Comparison of ENCODE assay signal across 18 cellular contexts in the genomic region with DNA sequence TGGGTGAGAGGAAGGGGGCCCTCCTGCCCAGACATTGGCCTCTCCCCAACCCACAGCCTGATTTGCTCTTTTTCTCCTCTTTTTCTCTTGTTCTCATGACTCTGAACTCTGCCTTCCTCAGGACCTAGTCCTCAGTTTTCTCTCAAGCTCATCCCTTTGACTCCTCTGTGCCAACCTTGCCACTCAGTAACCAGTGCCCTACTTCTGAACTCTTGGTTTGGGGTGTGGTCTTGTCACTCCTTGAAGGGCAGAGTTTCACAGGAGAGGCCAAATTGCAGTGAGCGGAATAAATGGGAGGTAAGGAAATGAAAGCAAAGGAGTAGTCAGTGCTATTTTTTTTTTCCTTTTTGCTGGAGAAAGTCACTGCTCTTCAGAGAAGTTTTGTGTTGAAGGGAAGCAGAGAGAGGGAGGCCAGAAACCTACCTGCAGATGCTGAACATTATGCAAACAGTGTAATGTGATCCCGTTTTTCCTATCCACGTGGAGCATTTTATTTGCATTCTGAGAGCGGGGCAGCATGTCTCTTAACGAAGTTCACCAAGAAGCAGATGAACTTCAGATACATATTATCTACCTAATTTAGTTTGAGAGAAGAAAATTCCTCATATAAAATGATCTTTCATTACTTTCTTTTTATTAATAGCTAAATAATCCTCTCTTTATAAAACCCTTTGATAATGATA. TPM values are rescaled to one million over a fixed set of nuclear protein-coding genes. Genes with fewer than 3 reads are reported as not detected.
A peak's percentile ranks its signal among the peaks of the same experiment; 100 is the strongest.
DNase-seq lines count a peak whose midpoint lies in the region; ATAC-seq, FAIRE-seq and TF ChIP-seq lines count a peak whose summit lies in the region.
"Had no signal": no experiment of that assay in that cellular context is flagged by ENCODE, and none has a peak within 500 bp of the region (broad histone marks: within the 10 kb centered on the region; RNA-seq: fewer than 3 reads in every experiment).

No MANE protein-coding gene starts in this region.

- no peak overlapping the region for H3K9ac ChIP-seq in H1 (replicated peaks in 1 of 4; ENCODE audit: extremely low read depth in 1 of 4, low read depth in 3 of 4, low read length in 3 of 4)

- H3K36me3 Mint-ChIP-seq in CD4-positive, alpha-beta memory T cell, result no peaks in the 10 kb centered on the region

- intact Hi-C loops in CD4-positive, alpha-beta memory T cell (cut with micrococcal nuclease), result no loop called here
- intact Hi-C loops in tibial artery (cut with DNase I; ENCODE audit: low total_unique reads), result loop anchor here (10.0 kb wide), 1 partner anchor 166 kb away; no protein-coding TSS in a partner anchor

- no peak overlapping the region for H2AK5ac ChIP-seq in H1 (ENCODE audit: low read depth, low read length)

- H3K36me3 ChIP-seq in H1 (ENCODE audit: control insufficient read depth in 2 of 4, insufficient read depth in 4 of 4, low read length in 3 of 4) (no peaks in the 10 kb centered on the region), tibial artery (no peaks in the 10 kb centered on the region)
- no peaks in the 10 kb centered on the region for H3K36me3 ChIP-seq in CD4-positive, alpha-beta memory T cell (ENCODE audit: insufficient read depth, low read length)
- H3K36me3 ChIP-seq: vagina had no signal

- peaks cover 0 to 5% (median 4%) of the 10 kb centered on the region in 4 donors for H3K4me1 Mint-ChIP-seq in CD4-positive, alpha-beta memory T cell

- H3K4ac ChIP-seq in H1 (replicated peaks; ENCODE audit: insufficient read length, low read depth, low read length), result no peak overlapping the region

- no peak overlapping the region for H3K4me3 ChIP-seq in LNCaP clone FGC (ENCODE audit: low read depth, low read length)
- no peak overlapping the region for H3K4me3 ChIP-seq in H1 (ENCODE audit: extremely low read depth in 1 of 4, insufficient read depth in 2 of 4, low read depth in 3 of 4, low read length in 4 of 4)
- H3K4me3 ChIP-seq in CD4-positive, alpha-beta memory T cell (ENCODE audit: low read length in 2 of 2), result no peak overlapping the region
- H3K4me3 ChIP-seq in tibial artery, result no peak overlapping the region
- H3K4me3 ChIP-seq: vagina had no signal

- TF ChIP-seq CTCF in LNCaP clone FGC (IDR thresholded peaks at IDR 0.05; ENCODE audit: control insufficient read depth, extremely low read depth, insufficient read depth), result no peak
- TF ChIP-seq CTCF in H1 (IDR thresholded peaks at IDR 0.05; ENCODE audit: control extremely low read depth in 1 of 3, insufficient read depth in 1 of 3, low read depth in 1 of 3, low read length in 3 of 3), result no peak
- no peak for TF ChIP-seq CTCF in tibial artery (IDR thresholded peaks at IDR 0.05)

- no peak overlapping the region for H3K27ac Mint-ChIP-seq in CD4-positive, alpha-beta memory T cell

- H3K4me2 ChIP-seq in H1 (ENCODE audit: insufficient read depth in 1 of 2, low read depth in 2 of 2, low read length in 2 of 2), result peak overlapping the region; percentile 11 to 53; a peak in 2 of 4 replicates

- no peak overlapping the region for H4K5ac ChIP-seq in H1 (ENCODE audit: insufficient read length, low read depth, low read length)

- no peak overlapping the region for H2BK12ac ChIP-seq in H1 (ENCODE audit: low read depth, low read length)

- no peak overlapping the region for H3K4me3 Mint-ChIP-seq in CD4-positive, alpha-beta memory T cell
- H3K4me3 Mint-ChIP-seq: nephron had no signal

- no peak for TF ChIP-seq EP300 in H1 (IDR thresholded peaks at IDR 0.05; ENCODE audit: borderline replicate concordance in 1 of 2, low read depth in 2 of 2, low read length in 2 of 2)

- WGBS in H1 (ENCODE audit: extremely low coverage in 1 of 2, insufficient coverage in 1 of 2, insufficient read length in 1 of 2, insufficient replicate concordance in 2 of 2, low coverage in 1 of 2, low lambda C conversion rate in 2 of 2, missing lambda C conversion rate in 1 of 2), 2 experiments, result 45% methylated on average over 5 of the region's 5 CpGs; no CpG with 5 or more reads in 1 of the 2 experiments

- H4K8ac ChIP-seq in H1 (ENCODE audit: extremely low read depth, insufficient read depth, low read length), result no peak overlapping the region

- TF ChIP-seq RAD21 in H1 (IDR thresholded peaks at IDR 0.05 in 1 of 2, conservative IDR thresholded peaks at IDR 0.05 in 1 of 2; ENCODE audit: low read depth in 2 of 2, low read length in 2 of 2), result no peak

- H3K23me2 ChIP-seq in H1 (ENCODE audit: low read depth, low read length), result no peaks in the 10 kb centered on the region; the same call in 1 of the 2 replicates

- peak overlapping the region; percentile 61 for H2AFZ ChIP-seq in H1 (ENCODE audit: low read length)

- H3K27me3 Mint-ChIP-seq in CD4-positive, alpha-beta memory T cell, result peaks cover 9 to 19% of the 10 kb centered on the region in 2 donors

- CTCF ChIA-PET in H1 (lab: Charles Lee; ENCODE audit: partially characterized antibody), result interaction anchor here (0.7 to 0.8 kb wide), 2 partner anchors 488 to 513 kb away, joined by 3 read pairs; no protein-coding TSS in a partner anchor
- CTCF ChIA-PET in CD4-positive, alpha-beta memory T cell (lab: Charles Lee; ENCODE audit: partially characterized antibody), result no interaction called here

- H3K14ac ChIP-seq in H1 (ENCODE audit: insufficient read length), result no peak overlapping the region

- POLR2A ChIA-PET in H1 (lab: Charles Lee; ENCODE audit: partially characterized antibody), result no interaction called here
- POLR2A ChIA-PET in CD4-positive, alpha-beta memory T cell (lab: Charles Lee; ENCODE audit: partially characterized antibody), result no interaction called here

- H3K27me3 ChIP-seq in H1 (replicated peaks in 1 of 4; ENCODE audit: control insufficient read depth in 3 of 4, extremely low read depth in 1 of 4, insufficient read depth in 3 of 4, low read length in 3 of 4), result no peaks in the 10 kb centered on the region
- H3K27me3 ChIP-seq in CD4-positive, alpha-beta memory T cell (ENCODE audit: insufficient read depth, low read length), result no peaks in the 10 kb centered on the region
- no peaks in the 10 kb centered on the region for H3K27me3 ChIP-seq in tibial artery
- H3K27me3 ChIP-seq: vagina had no signal

- H3K9me3 ChIP-seq in H1 (ENCODE audit: insufficient read depth in 2 of 2, low read depth in 1 of 2, low read length in 1 of 2) (no peaks in the 10 kb centered on the region), tibial artery (no peaks in the 10 kb centered on the region)
- H3K9me3 ChIP-seq in CD4-positive, alpha-beta memory T cell (ENCODE audit: control insufficient read depth in 1 of 2, low read length in 2 of 2), result no peaks in the 10 kb centered on the region
- H3K9me3 ChIP-seq: vagina had no signal

- H3K27ac ChIP-seq in H1 (ENCODE audit: low read depth, low read length) (no peak overlapping the region), tibial artery (no peak overlapping the region)
- H3K27ac ChIP-seq in CD4-positive, alpha-beta memory T cell (ENCODE audit: low read depth, low read length), result no peak overlapping the region
- H3K27ac ChIP-seq: foreskin keratinocyte, vagina had no signal

- FAIRE-seq in H1 (lab: Jason Lieb, UNC), result no peak
- FAIRE-seq: endometrium had no signal

- H2BK120ac ChIP-seq in H1 (replicated peaks; ENCODE audit: low read depth, low read length), result no peak overlapping the region

- TF ChIP-seq POLR2A in H1 (IDR thresholded peaks at IDR 0.05; ENCODE audit: control extremely low read depth in 1 of 2, low read depth in 2 of 2, low read length in 2 of 2), result no peak

- H3K18ac ChIP-seq in H1 (ENCODE audit: extremely low read depth, low read length), result 0 out of 2 replicates have a peak overlapping the region, but pooled peaks have one; percentile 13

- no peak overlapping the region for H3K56ac ChIP-seq in H1 (replicated peaks; ENCODE audit: insufficient read length, low read depth, low read length)

- ATAC-seq in GM21786 (IDR thresholded peaks at IDR 0.05; ENCODE audit: unreplicated experiment), result no peak
- ATAC-seq: foreskin keratinocyte had no signal

- H4K20me1 ChIP-seq in H1 (replicated peaks in 1 of 2; ENCODE audit: control insufficient read depth in 1 of 2, insufficient read depth in 2 of 2, low read length in 2 of 2), result no peaks in the 10 kb centered on the region

- H2BK15ac ChIP-seq in H1 (ENCODE audit: low read length), result no peak overlapping the region

- DNase-seq in COLO668 (lab: John Stamatoyannopoulos, UW; ENCODE audit: unreplicated experiment) (peak; percentile 50), LNCaP clone FGC (ENCODE audit: low read depth) (peak; percentile 38), NCI-H345 (lab: John Stamatoyannopoulos, UW) (peak; percentile 42), H1 (ENCODE audit: low read depth in 1 of 2, low spot score in 2 of 2) (no peak), tibial artery (no peak), AG08396 (ENCODE audit: low spot score) (no peak)
- DNase-seq in CD4-positive, alpha-beta memory T cell, result no peak
- DNase-seq: ACHN; activated CD4-positive, CD25-positive, alpha-beta regulatory T cell; amygdala; cerebellar nuclear complex; foreskin keratinocyte; NCI-H82 had no signal

- H3K79me2 ChIP-seq in H1 (ENCODE audit: control insufficient read depth in 1 of 2, insufficient read depth in 2 of 2, low read length in 2 of 2), result no peaks in the 10 kb centered on the region

- no peaks in the 10 kb centered on the region for H3K9me3 Mint-ChIP-seq in CD4-positive, alpha-beta memory T cell
- H3K9me3 Mint-ChIP-seq: nephron had no signal

- no peaks in the 10 kb centered on the region for H3K79me1 ChIP-seq in H1 (ENCODE audit: low read depth, low read length)

- no peak overlapping the region for H2BK5ac ChIP-seq in H1 (ENCODE audit: low read depth, low read length)

- no peak overlapping the region for H4K91ac ChIP-seq in H1 (replicated peaks; ENCODE audit: insufficient read length, low read length)

- 0 out of 2 replicates have a peak overlapping the region, but pooled peaks have one; percentile 76 for H2BK20ac ChIP-seq in H1 (ENCODE audit: low read length)

- peaks cover 5 to 8% (median 5%) of the 10 kb centered on the region in 4 experiments; a peak in 4 of 7 replicates for H3K4me1 ChIP-seq in H1 (replicated peaks in 1 of 4; ENCODE audit: control insufficient read depth in 3 of 4, insufficient read depth in 4 of 4, low read length in 3 of 4)
- no peaks in the 10 kb centered on the region for H3K4me1 ChIP-seq in CD4-positive, alpha-beta memory T cell (ENCODE audit: insufficient read depth, low read length)
- peaks cover 0 to 5% (median 4%) of the 10 kb centered on the region in 4 donors for H3K4me1 ChIP-seq in tibial artery
- H3K4me1 ChIP-seq: foreskin keratinocyte, vagina had no signal

- H3K23ac ChIP-seq in H1 (ENCODE audit: insufficient read length), result no peak overlapping the region

RNA-seq across cellular contexts. Expression of gene CFAP61, which starts 26.9 kb away (rescaled TPM):
- 0.61 TPM in 1 of 2 replicates, not detected in the other for total RNA-seq in H1 (2021; fragmentation: NEBNext Ultra II Directional; extraction: Animal tissue kit (Norgen Biotek cat#: 25700))
- 0.08 and 0.29 TPM in 2 replicates for polyA plus RNA-seq in H1 (2011; rRNA removed)
- polyA plus RNA-seq in H1 (2011; cell fraction: cytosol; rRNA removed), result 0.14 TPM
- polyA plus RNA-seq in H1 (2011; cell fraction: nucleus; rRNA removed), result 0.57 TPM
- 0.59 to 1.0 TPM in 2 of 4 replicates, not detected in the others for polyA plus RNA-seq in H1 (2012, experiment 1 of 2)
- not detected for polyA plus RNA-seq in H1 (2012, experiment 2 of 2)
- 0.06 TPM for polyA plus RNA-seq in H1 (2013, experiment 1 of 2)
- polyA plus RNA-seq in H1 (2013, experiment 2 of 2), result 0.17 TPM
- 0.95 and 1.7 TPM in 2 replicates for polyA minus RNA-seq in H1 (2011; rRNA and poly(A)+ RNA removed)
- not detected for polyA minus RNA-seq in H1 (2011; cell fraction: cytosol; rRNA and poly(A)+ RNA removed)
- polyA minus RNA-seq in H1 (2011; cell fraction: nucleus; rRNA and poly(A)+ RNA removed), result not detected
- not detected for total RNA-seq in CD4-positive, alpha-beta memory T cell
- not detected for polyA plus RNA-seq in CD4-positive, alpha-beta memory T cell
- total RNA-seq: foreskin keratinocyte, pulmonary artery endothelial cell had no signal
- polyA plus RNA-seq: foreskin keratinocyte had no signal

RNA-seq across cellular contexts. Expression of gene CRNKL1, which starts 27.0 kb away (rescaled TPM):
- 21.9 and 26.5 TPM in 2 replicates for total RNA-seq in H1 (2021; fragmentation: NEBNext Ultra II Directional; extraction: Animal tissue kit (Norgen Biotek cat#: 25700))
- polyA plus RNA-seq in H1 (2011; rRNA removed), result 2.8 and 4.0 TPM in 2 replicates
- 7.9 TPM for polyA plus RNA-seq in H1 (2011; cell fraction: cytosol; rRNA removed)
- polyA plus RNA-seq in H1 (2011; cell fraction: nucleus; rRNA removed), result 5.3 TPM
- polyA plus RNA-seq in H1 (2012, experiment 1 of 2), result 12.1 to 26.7 TPM (median 15.7 TPM) in 4 replicates
- 0.89 TPM for polyA plus RNA-seq in H1 (2012, experiment 2 of 2)
- polyA plus RNA-seq in H1 (2013, experiment 1 of 2), result 17.5 TPM
- polyA plus RNA-seq in H1 (2013, experiment 2 of 2), result 19.3 TPM
- polyA minus RNA-seq in H1 (2011; rRNA and poly(A)+ RNA removed), result 9.4 and 10.9 TPM in 2 replicates
- polyA minus RNA-seq in H1 (2011; cell fraction: cytosol; rRNA and poly(A)+ RNA removed), result 8.0 TPM
- 9.2 TPM for polyA minus RNA-seq in H1 (2011; cell fraction: nucleus; rRNA and poly(A)+ RNA removed)
- 10 to 100 TPM; 30.0 to 32.9 TPM for total RNA-seq in CD4-positive, alpha-beta memory T cell
- 10 to 100 TPM; 10.4 to 16.1 TPM for polyA plus RNA-seq in CD4-positive, alpha-beta memory T cell

Comparison
In these comparisons a context has a peak if more than half of its experiments do, and no peak if none do; other contexts are left out.
1. DNase-seq: peak in COLO668 (single experiment), LNCaP clone FGC (single experiment) and NCI-H345 (single experiment); none in H1 (0 of 2), CD4-positive, alpha-beta memory T cell (0 of 5), tibial artery (0 of 2) and AG08396 (single experiment).